ENCODE assay signal across 8 cellular contexts in genomic region chr12:27424631-27425230, GRCh38. TPM values are rescaled to one million over a fixed set of nuclear protein-coding genes. Genes with fewer than 3 reads are reported as not detected.
DNase-seq lines count a peak whose midpoint lies in the region; ATAC-seq lines count a peak whose summit lies in the region.

No MANE protein-coding gene starts in this region.

- H3K4me1 Mint-ChIP-seq in activated naive CD4-positive, alpha-beta T cell treated with anti-CD3 and anti-CD28 coated beads, Interleukin-2, amount 10 ng/mL, durations not matched to agents 7 days and 5 days: peaks cover 8% of the 10 kb centered on the region
- peaks cover 5% of the 10 kb centered on the region for H3K4me1 Mint-ChIP-seq in activated T-helper 2 cell treated with anti-CD3 and anti-CD28 coated beads, Interferon-gamma antibody, Interleukin-2, Interleukin-4, amounts not matched to agents 10 μg/mL and 5 μg/mL and 100 μg/mL, durations not matched to agents 14 hours and 24 hours and 36 hours (ENCODE audit: low read depth)

- ATAC-seq in GM19324 (IDR thresholded peaks at IDR 0.05; ENCODE audit: low FRiP score, unreplicated experiment) (no peak), GM18867 (IDR thresholded peaks at IDR 0.05; ENCODE audit: unreplicated experiment) (no peak)

- no peaks in the 10 kb centered on the region for H3K9me3 Mint-ChIP-seq in activated naive CD4-positive, alpha-beta T cell treated with anti-CD3 and anti-CD28 coated beads, Interleukin-2, amount 10 ng/mL, durations not matched to agents 7 days and 5 days
- no peaks in the 10 kb centered on the region for H3K9me3 Mint-ChIP-seq in activated T-helper 2 cell treated with anti-CD3 and anti-CD28 coated beads, Interferon-gamma antibody, Interleukin-2, Interleukin-4, amounts not matched to agents 10 μg/mL and 5 μg/mL and 100 μg/mL, durations not matched to agents 14 hours and 24 hours and 36 hours

- peak; percentile 29 for DNase-seq in activated naive CD4-positive, alpha-beta T cell treated with anti-CD3 and anti-CD28 coated beads, Interleukin-2, amount 10 ng/mL, durations not matched to agents 7 days and 5 days
- no peak for DNase-seq in activated naive CD4-positive, alpha-beta T cell (lab: John Stamatoyannopoulos, UW)
- peak; percentile 19 for DNase-seq in NCI-H226
- DNase-seq in dermis blood vessel endothelial cell: peak; percentile 78
- peak; percentile 84 to 88 for DNase-seq in lung microvascular endothelial cell (ENCODE audit: low read depth in 2 of 2)
- no peak for DNase-seq in activated T-helper 2 cell treated with anti-CD3 and anti-CD28 coated beads, Interferon-gamma antibody, Interleukin-2, Interleukin-4, amounts not matched to agents 10 μg/mL and 5 μg/mL and 100 μg/mL, durations not matched to agents 14 hours and 24 hours and 36 hours (ENCODE audit: low spot score)

- no peak overlapping the region for H3K4me3 Mint-ChIP-seq in activated naive CD4-positive, alpha-beta T cell treated with anti-CD3 and anti-CD28 coated beads, Interleukin-2, amount 10 ng/mL, durations not matched to agents 7 days and 5 days
- H3K4me3 Mint-ChIP-seq in activated T-helper 2 cell treated with anti-CD3 and anti-CD28 coated beads, Interferon-gamma antibody, Interleukin-2, Interleukin-4, amounts not matched to agents 10 μg/mL and 5 μg/mL and 100 μg/mL, durations not matched to agents 14 hours and 24 hours and 36 hours (ENCODE audit: low read depth): no peak overlapping the region

- H3K27ac Mint-ChIP-seq in activated naive CD4-positive, alpha-beta T cell treated with anti-CD3 and anti-CD28 coated beads, Interleukin-2, amount 10 ng/mL, durations not matched to agents 7 days and 5 days: no peak overlapping the region
- H3K27ac Mint-ChIP-seq in activated T-helper 2 cell treated with anti-CD3 and anti-CD28 coated beads, Interferon-gamma antibody, Interleukin-2, Interleukin-4, amounts not matched to agents 10 μg/mL and 5 μg/mL and 100 μg/mL, durations not matched to agents 14 hours and 24 hours and 36 hours: no peak overlapping the region

- intact Hi-C loops in activated T-helper 2 cell treated with anti-CD3 and anti-CD28 coated beads, Interferon-gamma antibody, Interleukin-2, Interleukin-4, amounts not matched to agents 10 μg/mL and 5 μg/mL and 100 μg/mL, durations not matched to agents 14 hours and 24 hours and 36 hours (cut with micrococcal nuclease): no loop called here

- CTCF ChIA-PET in activated naive CD4-positive, alpha-beta T cell treated with anti-CD3 and anti-CD28 coated beads, Interleukin-2, amount 10 ng/mL, durations not matched to agents 7 days and 5 days (lab: Charles Lee): interaction anchor here (0.6 to 1.6 kb wide), 11 partner anchors 10 to 228 kb away, joined by 3 to 12 read pairs (median 4); partner anchors contain the start of gene PPFIBP1

- H3K36me3 Mint-ChIP-seq in activated naive CD4-positive, alpha-beta T cell treated with anti-CD3 and anti-CD28 coated beads, Interleukin-2, amount 10 ng/mL, durations not matched to agents 7 days and 5 days: peaks cover 20% of the 10 kb centered on the region
- peaks cover 30% of the 10 kb centered on the region for H3K36me3 Mint-ChIP-seq in activated T-helper 2 cell treated with anti-CD3 and anti-CD28 coated beads, Interferon-gamma antibody, Interleukin-2, Interleukin-4, amounts not matched to agents 10 μg/mL and 5 μg/mL and 100 μg/mL, durations not matched to agents 14 hours and 24 hours and 36 hours (ENCODE audit: low read depth)

- no peaks in the 10 kb centered on the region for H3K27me3 Mint-ChIP-seq in activated naive CD4-positive, alpha-beta T cell treated with anti-CD3 and anti-CD28 coated beads, Interleukin-2, amount 10 ng/mL, durations not matched to agents 7 days and 5 days
- H3K27me3 Mint-ChIP-seq in activated T-helper 2 cell treated with anti-CD3 and anti-CD28 coated beads, Interferon-gamma antibody, Interleukin-2, Interleukin-4, amounts not matched to agents 10 μg/mL and 5 μg/mL and 100 μg/mL, durations not matched to agents 14 hours and 24 hours and 36 hours (ENCODE audit: low read depth): no peaks in the 10 kb centered on the region

RNA-seq across cellular contexts. Expression of gene SMCO2, which starts 21.8 kb away (rescaled TPM):
- total RNA-seq in dermis blood vessel endothelial cell (0.23 and 0.34 TPM in 2 replicates), lung microvascular endothelial cell (0.20 and 0.22 TPM in 2 replicates)
- 1.3 and 1.4 TPM in 2 replicates for total RNA-seq in activated T-helper 2 cell treated with anti-CD3 and anti-CD28 coated beads, Interferon-gamma antibody, Interleukin-2, Interleukin-4, amounts not matched to agents 10 μg/mL and 5 μg/mL and 100 μg/mL, durations not matched to agents 14 hours and 24 hours and 36 hours

Comparison
In these comparisons a context has a peak if more than half of its experiments do, and no peak if none do; other contexts are left out.
1. DNase-seq: peak in activated naive CD4-positive, alpha-beta T cell treated with anti-CD3 and anti-CD28 coated beads, Interleukin-2, amount 10 ng/mL, durations not matched to agents 7 days and 5 days (single experiment), NCI-H226 (single experiment), dermis blood vessel endothelial cell (single experiment) and lung microvascular endothelial cell (2 of 2); none in activated naive CD4-positive, alpha-beta T cell (0 of 4) and activated T-helper 2 cell treated with anti-CD3 and anti-CD28 coated beads, Interferon-gamma antibody, Interleukin-2, Interleukin-4, amounts not matched to agents 10 μg/mL and 5 μg/mL and 100 μg/mL, durations not matched to agents 14 hours and 24 hours and 36 hours (single experiment).